10 cellular contexts compared by ENCODE assay signal in the genomic region with DNA sequence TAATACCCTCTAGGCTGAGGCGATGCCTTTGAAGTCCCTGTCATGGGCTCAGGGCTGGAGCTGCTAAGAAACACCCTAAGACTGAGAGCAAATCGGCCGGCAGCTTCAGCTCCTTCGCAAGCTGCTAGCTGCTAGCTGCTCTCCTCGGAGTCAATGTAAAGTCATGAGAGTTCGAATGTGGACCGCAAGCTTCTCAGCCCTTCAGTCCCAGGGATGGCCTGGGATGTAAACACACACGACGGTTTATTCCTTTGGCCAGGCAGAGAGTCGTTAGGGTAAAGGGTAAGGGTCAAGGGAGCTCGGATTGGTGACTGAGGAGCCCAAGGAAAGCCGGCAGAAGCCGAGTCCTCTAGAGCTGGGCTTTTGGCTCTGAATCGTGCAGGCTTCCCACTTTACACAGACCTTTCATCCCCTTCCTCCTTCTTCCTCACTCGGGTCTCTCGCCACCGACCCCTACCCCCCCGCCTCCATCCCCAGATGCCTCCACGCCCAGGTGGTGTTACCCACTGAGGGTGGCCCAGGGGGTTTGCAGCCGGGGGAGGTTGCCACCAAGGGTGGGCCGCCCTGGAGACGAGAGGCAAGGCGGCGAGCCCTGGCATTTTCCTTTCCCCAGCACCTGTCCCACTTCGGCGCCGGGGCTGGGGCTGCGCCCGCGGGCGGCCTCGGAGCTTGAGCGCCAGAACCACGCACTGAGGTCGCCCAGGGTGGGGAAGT. TPM values are rescaled to one million over a fixed set of nuclear protein-coding genes. Genes with fewer than 3 reads are reported as not detected.
DNase-seq lines count a peak whose midpoint lies in the region; ATAC-seq and TF ChIP-seq lines count a peak whose summit lies in the region.
"Had no signal": no experiment of that assay in that cellular context is flagged by ENCODE, and none has a peak within 500 bp of the region (broad histone marks: within the 10 kb centered on the region; RNA-seq: fewer than 3 reads in every experiment).

No MANE protein-coding gene starts in this region.

- TF ChIP-seq CTCF in Panc1 (IDR thresholded peaks at IDR 0.05) (no peak), gastroesophageal sphincter (IDR thresholded peaks at IDR 0.05) (no peak)

- ATAC-seq in Panc1 (peak; percentile 23), gastroesophageal sphincter (no peak), GM21786 (IDR thresholded peaks at IDR 0.05; ENCODE audit: unreplicated experiment) (no peak), GM18861 (IDR thresholded peaks at IDR 0.05; ENCODE audit: unreplicated experiment) (no peak)

- in situ Hi-C loops in Panc1 (cut with HindIII; ENCODE audit: low pct_unique_long_range_greater_than_20kb, low sequenced_read_pairs) = no loop called here

- POLR2A ChIA-PET in Panc1 (lab: Charles Lee) = interaction anchor here (0.6 kb wide), 2 partner anchors 18 kb away, joined by 5 to 12 read pairs; no protein-coding TSS in a partner anchor

- H3K4me1 ChIP-seq in Panc1 (ENCODE audit: control insufficient read depth, insufficient read depth, low read length) (peaks cover 10% of the 10 kb centered on the region), gastroesophageal sphincter (peaks cover 0 to 7% (median 0%) of the 10 kb centered on the region in 3 donors)

- peak overlapping the region; percentile 73 for H3K27ac ChIP-seq in Panc1 (ENCODE audit: low read length)
- peak overlapping the region in 3 of 4 donors; percentile 77 to 88 (median 85) for H3K27ac ChIP-seq in gastroesophageal sphincter

- H3K27me3 ChIP-seq in Panc1 (ENCODE audit: control insufficient read depth, insufficient read depth, low read length) (no peaks in the 10 kb centered on the region), gastroesophageal sphincter (no peaks in the 10 kb centered on the region)

- DNase-seq in ELR (ENCODE audit: low read depth) (peak; percentile 8), Panc1 (ENCODE audit: low read depth, low spot score) (no peak), retina (peak; percentile 15), NCI-H1105 treated with DMSO at 0.1 percent for 48 hours (lab: John Stamatoyannopoulos, UW) (no peak)
- DNase-seq: activated CD4-positive, alpha-beta T cell treated with anti-CD3 and anti-CD28 coated beads, Interleukin-2, amount 10 ng/mL, durations not matched to agents 7 days and 5 days; dermis blood vessel endothelial cell had no signal

- no TSS peak for BruUV-seq in Panc1 (replicated peaks; lab: Mats Ljungman, UMichigan)

- H3K9me3 ChIP-seq in Panc1 (ENCODE audit: control insufficient read depth, insufficient read depth, low read depth, low read length) = no peaks in the 10 kb centered on the region
- H3K9me3 ChIP-seq in gastroesophageal sphincter = no peaks in the 10 kb centered on the region
- H3K9me3 ChIP-seq: HAP-1 had no signal

- intact Hi-C loops in Panc1 (cut with micrococcal nuclease; ENCODE audit: unreplicated experiment) = no loop called here

- WGBS in gastroesophageal sphincter (ENCODE audit: low coverage in 1 of 2), 2 donors = 26% methylated on average over 13 of the region's 35 CpGs; no CpG with 5 or more reads in 1 of the 2 donors

- no peak for TF ChIP-seq EP300 in gastroesophageal sphincter (IDR thresholded peaks at IDR 0.05)

- H3K4me3 ChIP-seq in Panc1 (ENCODE audit: low read depth in 2 of 2, low read length in 2 of 2) (no peak overlapping the region; a peak in 1 of 4 replicates), gastroesophageal sphincter (peak overlapping the region in 1 of 2 donors; percentile 90)
- H3K4me3 ChIP-seq: HAP-1 had no signal

- no peak for TF ChIP-seq POLR2A in gastroesophageal sphincter (IDR thresholded peaks at IDR 0.05)

- CTCF ChIA-PET in Panc1 (lab: Charles Lee) = interaction anchor here (0.7 kb wide), 2 partner anchors 54 to 80 kb away, joined by 3 to 4 read pairs; no protein-coding TSS in a partner anchor

- H3K36me3 ChIP-seq in Panc1 (ENCODE audit: control insufficient read depth, insufficient read depth, low read length) (no peaks in the 10 kb centered on the region), gastroesophageal sphincter (no peaks in the 10 kb centered on the region)
- H3K36me3 ChIP-seq: HAP-1 had no signal

RNA-seq across cellular contexts. Expression of a gene that starts 3.1 kb away (rescaled TPM):
- 67.4 TPM for total RNA-seq in Panc1 (2021; ENCODE audit: unreplicated experiment)
- 60.7 TPM for polyA plus RNA-seq in Panc1 (2012; ENCODE audit: insufficient read length)
- total RNA-seq in gastroesophageal sphincter = 10 to 100 TPM in 1 of 4 donors, 1 to 10 TPM in 3; 2.8 to 10.4 (median 6.6) TPM

Comparison
In these comparisons a context has a peak if more than half of its experiments do, and no peak if none do; other contexts are left out.
1. DNase-seq: peak in ELR (single experiment) and retina (single experiment); none in Panc1 (single experiment) and NCI-H1105 treated with DMSO at 0.1 percent for 48 hours (single experiment).